Comparison of ENCODE assay signal across 24 cellular contexts in genomic region chr11:25535462-25535861, GRCh38.
DNase-seq lines count a peak whose midpoint lies in the region; ATAC-seq, FAIRE-seq and TF ChIP-seq lines count a peak whose summit lies in the region.
"Had no signal": no experiment of that assay in that cellular context is flagged by ENCODE, and none has a peak within 500 bp of the region (broad histone marks: within the 10 kb centered on the region; RNA-seq: fewer than 3 reads in every experiment).

No MANE protein-coding gene starts in this region.

- H3K4me3 ChIP-seq in bronchial epithelial cell (ENCODE audit: low read depth, low read length), result no peak overlapping the region
- H3K4me3 ChIP-seq in lower leg skin (ENCODE audit: low read depth, poor library complexity, severe bottlenecking), result no peak overlapping the region
- H3K4me3 ChIP-seq: dorsolateral prefrontal cortex, skin epidermis had no signal

- DNase-seq in ELR (ENCODE audit: low read depth) (peak; percentile 27), bronchial epithelial cell (ENCODE audit: low read depth) (peak; percentile 17), foreskin keratinocyte (peak; percentile 26 to 56), lower leg skin (ENCODE audit: low spot score in 2 of 2) (peak; percentile 46 to 85), UCSD-AML1 (lab: John Stamatoyannopoulos, UW; ENCODE audit: unreplicated experiment) (no peak), A172 (ENCODE audit: low spot score) (no peak), NCI-H345 treated with DMSO at 0.1 percent for 48 hours (lab: John Stamatoyannopoulos, UW; ENCODE audit: unreplicated experiment) (no peak)
- DNase-seq: activated B cell treated with CpG ODN at 0.5 μM for 24 hours; activated CD4-positive, alpha-beta T cell treated with anti-CD3 and anti-CD28 coated beads, Interleukin-2, amount 50 U/mL, for 4 hours; activated naive CD4-positive, alpha-beta T cell treated with anti-CD3 and anti-CD28 coated beads, Interleukin-2, amount 50 U/mL, for 16 hours; DMS53; dorsolateral prefrontal cortex; H9; KBM-7; NCI-H1436 treated with DMSO at 0.1 percent for 48 hours; NCI-H526 treated with DMSO at 0.1 percent for 48 hours; stimulated activated CD4-positive, alpha-beta T cell treated with anti-CD3 and anti-CD28 coated beads, Interleukin-2, amount 100 ng/mL, for 24 hours had no signal

- no peak for TF ChIP-seq POLR2A in lower leg skin (IDR thresholded peaks at IDR 0.05)

- H3K4me1 ChIP-seq in foreskin keratinocyte, result peaks cover 5% of the 10 kb centered on the region

- no peak for TF ChIP-seq CTCF in bronchial epithelial cell (IDR thresholded peaks at IDR 0.05; ENCODE audit: insufficient read depth, low read length, severe bottlenecking)
- TF ChIP-seq CTCF in foreskin keratinocyte (conservative IDR thresholded peaks at IDR 0.05), result no peak
- TF ChIP-seq CTCF in lower leg skin (IDR thresholded peaks at IDR 0.05), result no peak

- 23 to 33% methylated on average over 3 of the region's 3 CpGs for WGBS in lower leg skin, 2 donors

- H3K27ac ChIP-seq in foreskin keratinocyte, result no peak overlapping the region
- H3K27ac ChIP-seq: dorsolateral prefrontal cortex, RWPE1 had no signal

- intact Hi-C loops in lower leg skin (cut with DNase I; ENCODE audit: low total_unique reads), result no loop called here

- no peaks in the 10 kb centered on the region for H3K27me3 ChIP-seq in bronchial epithelial cell (ENCODE audit: control insufficient read depth, insufficient read depth, low read length)
- H3K27me3 ChIP-seq in foreskin keratinocyte, result no peaks in the 10 kb centered on the region
- H3K27me3 ChIP-seq: dorsolateral prefrontal cortex had no signal

- no peak for ATAC-seq in foreskin keratinocyte
- ATAC-seq in HG03108 (IDR thresholded peaks at IDR 0.05; ENCODE audit: unreplicated experiment), result no peak
- ATAC-seq: SK-N-SH treated with all-trans-retinoic acid at 6 μM for 48 hours had no signal

- no peaks in the 10 kb centered on the region for H3K36me3 ChIP-seq in bronchial epithelial cell (ENCODE audit: control insufficient read depth, insufficient read depth, low read length)

- no peak for FAIRE-seq in bronchial epithelial cell (lab: Jason Lieb, UNC)
- FAIRE-seq: endothelial cell of umbilical vein, HTR-8/SVneo, urothelium cell line had no signal

Comparison
In these comparisons a context has a peak if more than half of its experiments do, and no peak if none do; other contexts are left out.
1. DNase-seq: peak in ELR (single experiment), bronchial epithelial cell (single experiment), foreskin keratinocyte (2 of 2) and lower leg skin (2 of 2); none in UCSD-AML1 (single experiment), A172 (single experiment) and NCI-H345 treated with DMSO at 0.1 percent for 48 hours (single experiment).